Comparison of ENCODE assay signal across 15 cellular contexts in the genomic region with DNA sequence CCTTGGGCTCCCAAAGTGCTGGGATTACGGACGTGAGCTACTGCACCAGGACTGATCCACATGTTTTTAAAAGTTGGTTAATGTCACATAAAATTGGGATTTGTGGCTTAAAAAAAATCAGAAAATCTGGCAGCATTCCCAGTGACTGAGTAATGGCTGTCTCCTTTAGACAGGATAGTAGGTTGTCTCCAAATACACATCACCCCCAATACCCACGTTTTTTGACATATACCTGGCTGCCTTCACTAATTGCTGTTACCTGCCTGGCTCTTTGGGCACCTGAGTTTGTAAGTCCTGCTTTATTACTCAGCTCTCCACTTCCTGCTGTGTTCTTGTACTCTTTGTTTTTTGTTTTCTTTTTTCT.
DNase-seq lines count a peak whose midpoint lies in the region; ATAC-seq and TF ChIP-seq lines count a peak whose summit lies in the region.
"Had no signal": no experiment of that assay in that cellular context is flagged by ENCODE, and none has a peak within 500 bp of the region (broad histone marks: within the 10 kb centered on the region; RNA-seq: fewer than 3 reads in every experiment).

No MANE protein-coding gene starts in this region.

- no peak overlapping the region for H3K4me3 ChIP-seq in brain microvascular endothelial cell (ENCODE audit: low read depth, low read length)
- H3K4me3 ChIP-seq: HAP-1, lower lobe of right lung, uterus had no signal

- DNase-seq in AG08396 (ENCODE audit: low spot score) (peak; percentile 27), HS-5 (ENCODE audit: low read depth) (peak; percentile 19), brain microvascular endothelial cell (peak; percentile 76), iris pigment epithelial cell (ENCODE audit: low read depth) (peak; percentile 56), NCI-H774 (lab: John Stamatoyannopoulos, UW) (no peak), middle frontal gyrus (ENCODE audit: extremely low spot score, low spot score) (no peak)
- DNase-seq in activated naive CD4-positive, alpha-beta T cell (lab: John Stamatoyannopoulos, UW): no peak
- DNase-seq: activated CD4-positive, alpha-beta T cell treated with anti-CD3 and anti-CD28 coated beads for 48 hours; Caco-2; GF-D8; lower lobe of right lung; NCI-H2029; uterus had no signal

- TF ChIP-seq CTCF in brain microvascular endothelial cell (IDR thresholded peaks at IDR 0.05; ENCODE audit: low read depth, low read length, missing control alignments): no peak

- ATAC-seq in GM21717 (IDR thresholded peaks at IDR 0.05; ENCODE audit: unreplicated experiment): no peak
- ATAC-seq: lower lobe of right lung had no signal

- in situ Hi-C loops in brain microvascular endothelial cell (cut with HindIII; ENCODE audit: low pct_ligation_motif_present, low sequenced_read_pairs): no loop called here

- no peaks in the 10 kb centered on the region for H3K27me3 ChIP-seq in brain microvascular endothelial cell (replicated peaks)
- H3K27me3 ChIP-seq: uterus had no signal

- no peaks in the 10 kb centered on the region for H3K36me3 ChIP-seq in brain microvascular endothelial cell (replicated peaks)
- H3K36me3 ChIP-seq: HAP-1, lower lobe of right lung, uterus had no signal

- H3K27ac ChIP-seq in brain microvascular endothelial cell: peak overlapping the region; percentile 54
- H3K27ac ChIP-seq: lower lobe of right lung, uterus had no signal

Comparison
In these comparisons a context has a peak if more than half of its experiments do, and no peak if none do; other contexts are left out.
1. DNase-seq: peak in AG08396 (single experiment), HS-5 (single experiment), brain microvascular endothelial cell (single experiment) and iris pigment epithelial cell (single experiment); none in activated naive CD4-positive, alpha-beta T cell (0 of 4), NCI-H774 (single experiment) and middle frontal gyrus (single experiment).